Comparison of ENCODE assay signal across 17 cellular contexts in the genomic region with DNA sequence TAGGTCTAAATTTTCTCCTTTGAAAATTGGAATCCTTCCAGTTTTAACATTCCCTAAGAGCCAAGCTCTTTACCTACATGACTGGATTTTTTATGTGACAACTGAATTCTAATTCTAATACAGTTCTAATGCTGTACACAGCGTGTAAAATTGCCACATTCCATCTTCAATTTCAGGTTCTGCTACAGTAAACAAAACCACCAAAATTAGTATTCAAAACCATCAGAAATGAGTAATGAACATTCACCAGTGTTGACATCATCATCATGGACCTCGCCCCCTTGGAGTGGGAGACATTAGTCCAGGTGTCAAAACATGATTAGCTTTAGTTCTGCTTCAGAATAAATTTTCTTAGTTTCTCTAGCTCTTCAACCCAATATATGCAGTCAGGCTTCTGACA.
DNase-seq lines count a peak whose midpoint lies in the region; ATAC-seq and TF ChIP-seq lines count a peak whose summit lies in the region.
"Had no signal": no experiment of that assay in that cellular context is flagged by ENCODE, and none has a peak within 500 bp of the region (broad histone marks: within the 10 kb centered on the region; RNA-seq: fewer than 3 reads in every experiment).

No MANE protein-coding gene starts in this region.

- peaks cover 11% of the 10 kb centered on the region for H3K4me1 Mint-ChIP-seq in MCF 10A (ENCODE audit: insufficient read depth, unreplicated experiment)
- H3K4me1 Mint-ChIP-seq in activated T-helper 17 cell treated with anti-CD3 and anti-CD28 coated beads, Interleukin-2, amount 50 U/mL, for 72 hours: peaks cover 14% of the 10 kb centered on the region
- peaks cover 11 to 15% of the 10 kb centered on the region in 2 donors for H3K4me1 Mint-ChIP-seq in natural killer cell treated with Interleukin-12 subunit alpha and Interleukin-12 subunit beta and Interleukin-15 and Interleukin-18, amount 100 ng/mL, for 72 hours (ENCODE audit: low read depth in 2 of 2)

- no peaks in the 10 kb centered on the region for H3K27me3 Mint-ChIP-seq in MCF 10A (ENCODE audit: insufficient read depth, unreplicated experiment)
- no peaks in the 10 kb centered on the region for H3K27me3 Mint-ChIP-seq in activated T-helper 17 cell treated with anti-CD3 and anti-CD28 coated beads, Interleukin-2, amount 50 U/mL, for 72 hours
- peaks cover 0 to 3% of the 10 kb centered on the region in 2 donors for H3K27me3 Mint-ChIP-seq in natural killer cell treated with Interleukin-12 subunit alpha and Interleukin-12 subunit beta and Interleukin-15 and Interleukin-18, amount 100 ng/mL, for 72 hours
- H3K27me3 Mint-ChIP-seq: CD4-positive, alpha-beta T cell had no signal

- H3K36me3 ChIP-seq in breast epithelium: no peaks in the 10 kb centered on the region
- H3K36me3 ChIP-seq in brain microvascular endothelial cell (replicated peaks): no peaks in the 10 kb centered on the region
- H3K36me3 ChIP-seq: SJSA1 had no signal

- ATAC-seq in activated T-helper 17 cell treated with anti-CD3 and anti-CD28 coated beads, Interleukin-2, amount 50 U/mL, for 72 hours (replicated peaks): peak; percentile 25
- no peak for ATAC-seq in natural killer cell treated with Interleukin-12 subunit alpha and Interleukin-12 subunit beta and Interleukin-15 and Interleukin-18, amount 100 ng/mL, for 72 hours

- H3K27ac ChIP-seq in breast epithelium (no peak overlapping the region), brain microvascular endothelial cell (no peak overlapping the region)
- H3K27ac ChIP-seq: KMS-11, SJSA1 had no signal

- H3K4me3 ChIP-seq in breast epithelium (no peak overlapping the region), brain microvascular endothelial cell (ENCODE audit: low read depth, low read length) (no peak overlapping the region)
- H3K4me3 ChIP-seq: SJSA1 had no signal

- H3K9me3 ChIP-seq in breast epithelium: no peaks in the 10 kb centered on the region
- H3K9me3 ChIP-seq: SJSA1 had no signal

- no peak overlapping the region for H3K4me3 Mint-ChIP-seq in MCF 10A (ENCODE audit: unreplicated experiment)
- no peak overlapping the region for H3K4me3 Mint-ChIP-seq in activated T-helper 17 cell treated with anti-CD3 and anti-CD28 coated beads, Interleukin-2, amount 50 U/mL, for 72 hours
- H3K4me3 Mint-ChIP-seq in natural killer cell treated with Interleukin-12 subunit alpha and Interleukin-12 subunit beta and Interleukin-15 and Interleukin-18, amount 100 ng/mL, for 72 hours: no peak overlapping the region
- H3K4me3 Mint-ChIP-seq: CD4-positive, alpha-beta T cell had no signal

- no peak overlapping the region for H3K27ac Mint-ChIP-seq in MCF 10A (ENCODE audit: low read depth, unreplicated experiment)
- no peak overlapping the region for H3K27ac Mint-ChIP-seq in activated T-helper 17 cell treated with anti-CD3 and anti-CD28 coated beads, Interleukin-2, amount 50 U/mL, for 72 hours
- no peak overlapping the region for H3K27ac Mint-ChIP-seq in natural killer cell treated with Interleukin-12 subunit alpha and Interleukin-12 subunit beta and Interleukin-15 and Interleukin-18, amount 100 ng/mL, for 72 hours
- H3K27ac Mint-ChIP-seq: CD4-positive, alpha-beta T cell had no signal

- no peaks in the 10 kb centered on the region for H3K9me3 Mint-ChIP-seq in MCF 10A (ENCODE audit: unreplicated experiment)
- peaks cover 6% of the 10 kb centered on the region for H3K9me3 Mint-ChIP-seq in activated T-helper 17 cell treated with anti-CD3 and anti-CD28 coated beads, Interleukin-2, amount 50 U/mL, for 72 hours
- peaks cover 10% of the 10 kb centered on the region for H3K9me3 Mint-ChIP-seq in natural killer cell treated with Interleukin-12 subunit alpha and Interleukin-12 subunit beta and Interleukin-15 and Interleukin-18, amount 100 ng/mL, for 72 hours
- H3K9me3 Mint-ChIP-seq: CD4-positive, alpha-beta T cell had no signal

- no TSS peak for BruUV-seq in MCF 10A (replicated peaks; lab: Mats Ljungman, UMichigan)

- TF ChIP-seq CTCF in MCF 10A (IDR thresholded peaks at IDR 0.05; ENCODE audit: unreplicated experiment) (no peak), breast epithelium (IDR thresholded peaks at IDR 0.05) (no peak), brain microvascular endothelial cell (IDR thresholded peaks at IDR 0.05; ENCODE audit: low read depth, low read length, missing control alignments) (no peak)

- DNase-seq in MCF 10A (ENCODE audit: unreplicated experiment): peak; percentile 14
- no peak for DNase-seq in breast epithelium (ENCODE audit: low spot score in 2 of 2)
- DNase-seq in glomerular visceral epithelial cell (ENCODE audit: extremely low spot score): peak; percentile 60
- DNase-seq in brain microvascular endothelial cell: no peak
- DNase-seq in NOMO-1 (lab: John Stamatoyannopoulos, UW; ENCODE audit: unreplicated experiment in 2 of 2): no peak
- no peak for DNase-seq in natural killer cell treated with Interleukin-12 subunit alpha and Interleukin-12 subunit beta and Interleukin-15 and Interleukin-18, amount 100 ng/mL, for 72 hours (ENCODE audit: low spot score)
- no peak for DNase-seq in activated CD8-positive, alpha-beta memory T cell treated with anti-CD3 and anti-CD28 coated beads, Interleukin-2, amount 50 U/mL, for 4 hours
- DNase-seq: ACHN; CD4-positive, alpha-beta T cell; NCI-H187 treated with DMSO at 0.1 percent for 48 hours; NCI-H2171; NCI-H446 treated with DMSO at 0.1 percent for 48 hours; NCI-H774; RPMI8226 had no signal

- CTCF ChIA-PET in MCF 10A (lab: Yijun Ruan, JAX): interaction anchor here (0.7 to 1.3 kb wide), 2 partner anchors 15 to 27 kb away, joined by 4 to 5 read pairs; no protein-coding TSS in a partner anchor

- in situ Hi-C loops in brain microvascular endothelial cell (cut with HindIII; ENCODE audit: low pct_ligation_motif_present, low sequenced_read_pairs): no loop called here

- no peaks in the 10 kb centered on the region for H3K27me3 ChIP-seq in breast epithelium
- no peaks in the 10 kb centered on the region for H3K27me3 ChIP-seq in brain microvascular endothelial cell (replicated peaks)
- H3K27me3 ChIP-seq: SJSA1 had no signal

- no peak for TF ChIP-seq POLR2A in breast epithelium (IDR thresholded peaks at IDR 0.05)

- POLR2A ChIA-PET in MCF 10A (lab: Yijun Ruan, JAX): no interaction called here

- H3K36me3 Mint-ChIP-seq in MCF 10A (ENCODE audit: insufficient read depth, unreplicated experiment): no peaks in the 10 kb centered on the region
- H3K36me3 Mint-ChIP-seq in activated T-helper 17 cell treated with anti-CD3 and anti-CD28 coated beads, Interleukin-2, amount 50 U/mL, for 72 hours (ENCODE audit: low read depth): no peaks in the 10 kb centered on the region
- H3K36me3 Mint-ChIP-seq in natural killer cell treated with Interleukin-12 subunit alpha and Interleukin-12 subunit beta and Interleukin-15 and Interleukin-18, amount 100 ng/mL, for 72 hours: peaks cover 11% of the 10 kb centered on the region

- intact Hi-C loops in MCF 10A (cut with micrococcal nuclease): no loop called here
- intact Hi-C loops in breast epithelium (cut with DNase I; ENCODE audit: low total_unique reads): no loop called here

- H3K4me1 ChIP-seq in breast epithelium: no peaks in the 10 kb centered on the region
- H3K4me1 ChIP-seq: SJSA1 had no signal

Comparison
In these comparisons a context has a peak if more than half of its experiments do, and no peak if none do; other contexts are left out.
1. DNase-seq: peak in MCF 10A (single experiment) and glomerular visceral epithelial cell (single experiment); none in breast epithelium (0 of 2), brain microvascular endothelial cell (single experiment), NOMO-1 (0 of 2), natural killer cell treated with Interleukin-12 subunit alpha and Interleukin-12 subunit beta and Interleukin-15 and Interleukin-18, amount 100 ng/mL, for 72 hours (single experiment) and activated CD8-positive, alpha-beta memory T cell treated with anti-CD3 and anti-CD28 coated beads, Interleukin-2, amount 50 U/mL, for 4 hours (single experiment).